1 cellular context compared by ENCODE assay signal in genomic region chr1:151055581-151055980, GRCh38.
TF ChIP-seq lines count a peak whose summit lies in the region.

No MANE protein-coding gene starts in this region.

TF ChIP-seq in SK-N-SH, 30 proteins besides CTCF, POLR2A, EP300 and RAD21 (continued from another document):
- TF ChIP-seq USF1 (IDR thresholded peaks at IDR 0.05; ENCODE audit: borderline replicate concordance, low read depth) (no peak), SIN3A (IDR thresholded peaks at IDR 0.05; ENCODE audit: borderline replicate concordance, low read depth, low read length) (no peak), REST (IDR thresholded peaks at IDR 0.05; ENCODE audit: low read depth, low read length) (no peak), GABPA (IDR thresholded peaks at IDR 0.05; ENCODE audit: low read depth) (no peak), JUND (IDR thresholded peaks at IDR 0.05) (no peak), PBX3 (IDR thresholded peaks at IDR 0.05) (no peak), TCF12 (IDR thresholded peaks at IDR 0.05) (no peak), RCOR1 (IDR thresholded peaks at IDR 0.05; ENCODE audit: low read length) (no peak), MAX (IDR thresholded peaks at IDR 0.05; ENCODE audit: low read depth) (no peak), TAF1 (IDR thresholded peaks at IDR 0.05; ENCODE audit: borderline replicate concordance, low read depth, low read length) (no peak), FOSL2 (IDR thresholded peaks at IDR 0.05; ENCODE audit: borderline replicate concordance, low read depth) (no peak), MEF2A (IDR thresholded peaks at IDR 0.05; ENCODE audit: borderline replicate concordance, low read depth) (no peak)
- TF ChIP-seq, protein P1, sequence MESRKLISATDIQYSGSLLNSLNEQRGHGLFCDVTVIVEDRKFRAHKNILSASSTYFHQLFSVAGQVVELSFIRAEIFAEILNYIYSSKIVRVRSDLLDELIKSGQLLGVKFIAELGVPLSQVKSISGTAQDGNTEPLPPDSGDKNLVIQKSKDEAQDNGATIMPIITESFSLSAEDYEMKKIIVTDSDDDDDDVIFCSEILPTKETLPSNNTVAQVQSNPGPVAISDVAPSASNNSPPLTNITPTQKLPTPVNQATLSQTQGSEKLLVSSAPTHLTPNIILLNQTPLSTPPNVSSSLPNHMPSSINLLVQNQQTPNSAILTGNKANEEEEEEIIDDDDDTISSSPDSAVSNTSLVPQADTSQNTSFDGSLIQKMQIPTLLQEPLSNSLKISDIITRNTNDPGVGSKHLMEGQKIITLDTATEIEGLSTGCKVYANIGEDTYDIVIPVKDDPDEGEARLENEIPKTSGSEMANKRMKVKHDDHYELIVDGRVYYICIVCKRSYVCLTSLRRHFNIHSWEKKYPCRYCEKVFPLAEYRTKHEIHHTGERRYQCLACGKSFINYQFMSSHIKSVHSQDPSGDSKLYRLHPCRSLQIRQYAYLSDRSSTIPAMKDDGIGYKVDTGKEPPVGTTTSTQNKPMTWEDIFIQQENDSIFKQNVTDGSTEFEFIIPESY (IDR thresholded peaks at IDR 0.05; ENCODE audit: borderline replicate concordance, low read depth) = no peak
